In the genomic region with DNA sequence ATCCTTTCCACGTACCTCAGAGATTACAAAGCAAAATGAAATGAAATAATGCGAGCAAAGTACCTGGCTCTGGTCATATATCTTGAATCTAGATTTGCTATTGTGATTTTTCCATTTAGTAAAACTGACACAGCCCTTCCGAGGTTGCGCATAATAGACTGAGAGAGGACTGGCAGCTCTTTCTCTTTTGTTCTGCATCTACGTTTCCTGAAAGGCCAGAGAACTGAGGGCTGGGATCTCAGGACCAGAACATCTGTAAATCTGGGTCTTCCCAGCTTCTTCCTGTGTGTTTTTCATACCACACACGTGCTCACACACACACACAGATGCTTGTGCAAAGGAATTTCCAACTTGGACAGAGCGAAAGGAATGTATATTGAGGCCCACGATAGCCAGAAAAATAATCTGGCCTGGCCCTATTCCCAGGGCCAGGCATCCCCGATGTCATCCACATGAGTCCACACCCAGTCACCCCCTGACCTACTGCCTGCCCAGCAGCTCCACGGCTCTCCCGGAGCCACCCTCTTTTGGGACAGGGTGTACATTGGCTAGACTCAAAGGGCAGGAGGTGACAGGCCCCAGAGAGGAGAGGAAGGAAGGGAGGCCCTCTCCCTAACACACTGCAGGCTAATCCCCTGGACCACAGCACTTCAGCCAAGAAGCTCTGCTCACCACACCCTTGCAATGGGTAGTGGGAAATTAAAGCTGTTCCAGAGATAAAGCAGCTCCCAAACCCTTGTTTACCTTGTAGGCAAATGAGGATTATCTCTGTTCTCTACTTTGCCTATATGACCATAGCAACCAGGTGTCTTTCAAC, we compare ENCODE assay signal across 1 cellular context.
TF ChIP-seq lines count a peak whose summit lies in the region.

No MANE protein-coding gene starts in this region.

TF ChIP-seq in H1, 55 proteins besides CTCF, POLR2A, EP300 and RAD21:
- TF ChIP-seq TAF7 (optimal IDR thresholded peaks at IDR 0.05; ENCODE audit: borderline replicate concordance, low read depth, low read length) = peak; percentile 33
- TF ChIP-seq, protein P1, sequence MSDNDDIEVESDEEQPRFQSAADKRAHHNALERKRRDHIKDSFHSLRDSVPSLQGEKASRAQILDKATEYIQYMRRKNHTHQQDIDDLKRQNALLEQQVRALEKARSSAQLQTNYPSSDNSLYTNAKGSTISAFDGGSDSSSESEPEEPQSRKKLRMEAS (IDR thresholded peaks at IDR 0.05) = no peak
